Comparison of ENCODE assay signal across 1 cellular context in the genomic region with DNA sequence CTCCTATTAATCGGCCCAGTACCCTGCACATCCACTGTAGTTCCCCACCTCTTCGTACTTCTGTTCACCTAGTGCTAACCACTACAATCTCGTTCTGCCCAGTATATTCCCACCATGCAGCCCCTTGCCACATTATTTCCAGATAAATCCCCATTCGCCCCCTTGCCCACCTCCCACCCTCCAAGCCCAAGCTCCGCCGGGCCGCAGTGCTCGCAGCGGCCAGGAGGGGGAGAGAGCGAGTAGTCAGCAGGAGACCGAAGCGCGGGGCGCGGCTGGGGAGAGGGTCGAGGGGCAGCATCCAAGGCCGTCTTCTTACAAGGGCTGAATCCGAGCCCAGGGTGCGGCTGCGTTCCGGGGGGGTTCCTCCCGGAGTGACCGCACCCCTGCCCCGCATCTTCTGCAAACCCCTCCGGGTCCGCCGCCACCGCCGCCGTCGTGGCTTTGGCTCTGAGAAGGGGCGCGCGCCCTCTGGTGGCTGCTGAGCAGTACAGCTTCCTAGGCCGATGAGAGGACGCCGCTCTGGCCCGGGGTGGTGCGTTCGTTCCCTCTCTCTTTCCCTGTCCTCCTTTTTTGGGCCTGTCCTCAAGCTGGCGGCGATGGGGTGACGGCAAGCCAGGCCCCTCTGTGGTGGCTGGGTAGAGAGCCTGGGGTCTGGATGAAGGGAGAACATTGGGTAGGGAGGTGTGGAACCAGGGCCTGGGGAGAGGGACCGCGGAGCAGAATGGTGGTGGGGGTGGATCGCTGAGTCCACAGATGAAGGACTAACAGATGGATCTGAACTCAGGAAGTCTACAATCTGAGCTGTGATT.
TF ChIP-seq lines count a peak whose summit lies in the region.

No MANE protein-coding gene starts in this region.

TF ChIP-seq in K562, 482 proteins besides CTCF, POLR2A, EP300 and RAD21 (continued from another document):
- TF ChIP-seq, protein P1, sequence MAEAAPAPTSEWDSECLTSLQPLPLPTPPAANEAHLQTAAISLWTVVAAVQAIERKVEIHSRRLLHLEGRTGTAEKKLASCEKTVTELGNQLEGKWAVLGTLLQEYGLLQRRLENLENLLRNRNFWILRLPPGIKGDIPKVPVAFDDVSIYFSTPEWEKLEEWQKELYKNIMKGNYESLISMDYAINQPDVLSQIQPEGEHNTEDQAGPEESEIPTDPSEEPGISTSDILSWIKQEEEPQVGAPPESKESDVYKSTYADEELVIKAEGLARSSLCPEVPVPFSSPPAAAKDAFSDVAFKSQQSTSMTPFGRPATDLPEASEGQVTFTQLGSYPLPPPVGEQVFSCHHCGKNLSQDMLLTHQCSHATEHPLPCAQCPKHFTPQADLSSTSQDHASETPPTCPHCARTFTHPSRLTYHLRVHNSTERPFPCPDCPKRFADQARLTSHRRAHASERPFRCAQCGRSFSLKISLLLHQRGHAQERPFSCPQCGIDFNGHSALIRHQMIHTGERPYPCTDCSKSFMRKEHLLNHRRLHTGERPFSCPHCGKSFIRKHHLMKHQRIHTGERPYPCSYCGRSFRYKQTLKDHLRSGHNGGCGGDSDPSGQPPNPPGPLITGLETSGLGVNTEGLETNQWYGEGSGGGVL (CRISPR knock-in tag; IDR thresholded peaks at IDR 0.05): no peak
- no peak for TF ChIP-seq CHD2 (IDR thresholded peaks at IDR 0.05; ENCODE audit: low read depth, low read length)
- TF ChIP-seq, protein P2, sequence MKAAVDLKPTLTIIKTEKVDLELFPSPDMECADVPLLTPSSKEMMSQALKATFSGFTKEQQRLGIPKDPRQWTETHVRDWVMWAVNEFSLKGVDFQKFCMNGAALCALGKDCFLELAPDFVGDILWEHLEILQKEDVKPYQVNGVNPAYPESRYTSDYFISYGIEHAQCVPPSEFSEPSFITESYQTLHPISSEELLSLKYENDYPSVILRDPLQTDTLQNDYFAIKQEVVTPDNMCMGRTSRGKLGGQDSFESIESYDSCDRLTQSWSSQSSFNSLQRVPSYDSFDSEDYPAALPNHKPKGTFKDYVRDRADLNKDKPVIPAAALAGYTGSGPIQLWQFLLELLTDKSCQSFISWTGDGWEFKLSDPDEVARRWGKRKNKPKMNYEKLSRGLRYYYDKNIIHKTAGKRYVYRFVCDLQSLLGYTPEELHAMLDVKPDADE (conservative IDR thresholded peaks at IDR 0.05; ENCODE audit: control insufficient read depth, low read depth, low read length): no peak
- no peak for TF ChIP-seq KAT2B (IDR thresholded peaks at IDR 0.05; ENCODE audit: low read depth, low read length)
- TF ChIP-seq XRCC4 (IDR thresholded peaks at IDR 0.05; ENCODE audit: extremely low read depth, insufficient read depth, insufficient read length): no peak
- TF ChIP-seq, protein P3, sequence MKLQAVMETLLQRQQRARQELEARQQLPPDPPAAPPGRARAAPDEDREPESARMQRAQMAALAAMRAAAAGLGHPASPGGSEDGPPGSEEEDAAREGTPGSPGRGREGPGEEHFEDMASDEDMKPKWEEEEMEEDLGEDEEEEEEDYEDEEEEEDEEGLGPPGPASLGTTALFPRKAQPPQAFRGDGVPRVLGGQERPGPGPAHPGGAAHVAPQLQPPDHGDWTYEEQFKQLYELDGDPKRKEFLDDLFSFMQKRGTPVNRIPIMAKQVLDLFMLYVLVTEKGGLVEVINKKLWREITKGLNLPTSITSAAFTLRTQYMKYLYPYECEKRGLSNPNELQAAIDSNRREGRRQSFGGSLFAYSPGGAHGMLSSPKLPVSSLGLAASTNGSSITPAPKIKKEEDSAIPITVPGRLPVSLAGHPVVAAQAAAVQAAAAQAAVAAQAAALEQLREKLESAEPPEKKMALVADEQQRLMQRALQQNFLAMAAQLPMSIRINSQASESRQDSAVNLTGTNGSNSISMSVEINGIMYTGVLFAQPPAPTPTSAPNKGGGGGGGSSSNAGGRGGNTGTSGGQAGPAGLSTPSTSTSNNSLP (IDR thresholded peaks at IDR 0.05; ENCODE audit: borderline replicate concordance, low read depth, low read length): no peak
- TF ChIP-seq BHLHE40 (IDR thresholded peaks at IDR 0.05; ENCODE audit: low read length): peak; percentile 24; the same call in 1 of the 2 replicates
- no peak for TF ChIP-seq POLR2AphosphoS2 (IDR thresholded peaks at IDR 0.05; ENCODE audit: low read length)
- TF ChIP-seq TAF7 (tag; IDR thresholded peaks at IDR 0.05): no peak
- TF ChIP-seq, protein P4, sequence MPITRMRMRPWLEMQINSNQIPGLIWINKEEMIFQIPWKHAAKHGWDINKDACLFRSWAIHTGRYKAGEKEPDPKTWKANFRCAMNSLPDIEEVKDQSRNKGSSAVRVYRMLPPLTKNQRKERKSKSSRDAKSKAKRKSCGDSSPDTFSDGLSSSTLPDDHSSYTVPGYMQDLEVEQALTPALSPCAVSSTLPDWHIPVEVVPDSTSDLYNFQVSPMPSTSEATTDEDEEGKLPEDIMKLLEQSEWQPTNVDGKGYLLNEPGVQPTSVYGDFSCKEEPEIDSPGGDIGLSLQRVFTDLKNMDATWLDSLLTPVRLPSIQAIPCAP (CRISPR knock-in tag; IDR thresholded peaks at IDR 0.05; ENCODE audit: borderline replicate concordance): no peak
- TF ChIP-seq CBX5 (IDR thresholded peaks at IDR 0.05; ENCODE audit: borderline replicate concordance, low read depth): no peak
- TF ChIP-seq STAT5A (IDR thresholded peaks at IDR 0.05; ENCODE audit: borderline replicate concordance, low read length): no peak
- TF ChIP-seq ZNF174 (CRISPR knock-in tag; IDR thresholded peaks at IDR 0.05): no peak
- TF ChIP-seq, protein P5, sequence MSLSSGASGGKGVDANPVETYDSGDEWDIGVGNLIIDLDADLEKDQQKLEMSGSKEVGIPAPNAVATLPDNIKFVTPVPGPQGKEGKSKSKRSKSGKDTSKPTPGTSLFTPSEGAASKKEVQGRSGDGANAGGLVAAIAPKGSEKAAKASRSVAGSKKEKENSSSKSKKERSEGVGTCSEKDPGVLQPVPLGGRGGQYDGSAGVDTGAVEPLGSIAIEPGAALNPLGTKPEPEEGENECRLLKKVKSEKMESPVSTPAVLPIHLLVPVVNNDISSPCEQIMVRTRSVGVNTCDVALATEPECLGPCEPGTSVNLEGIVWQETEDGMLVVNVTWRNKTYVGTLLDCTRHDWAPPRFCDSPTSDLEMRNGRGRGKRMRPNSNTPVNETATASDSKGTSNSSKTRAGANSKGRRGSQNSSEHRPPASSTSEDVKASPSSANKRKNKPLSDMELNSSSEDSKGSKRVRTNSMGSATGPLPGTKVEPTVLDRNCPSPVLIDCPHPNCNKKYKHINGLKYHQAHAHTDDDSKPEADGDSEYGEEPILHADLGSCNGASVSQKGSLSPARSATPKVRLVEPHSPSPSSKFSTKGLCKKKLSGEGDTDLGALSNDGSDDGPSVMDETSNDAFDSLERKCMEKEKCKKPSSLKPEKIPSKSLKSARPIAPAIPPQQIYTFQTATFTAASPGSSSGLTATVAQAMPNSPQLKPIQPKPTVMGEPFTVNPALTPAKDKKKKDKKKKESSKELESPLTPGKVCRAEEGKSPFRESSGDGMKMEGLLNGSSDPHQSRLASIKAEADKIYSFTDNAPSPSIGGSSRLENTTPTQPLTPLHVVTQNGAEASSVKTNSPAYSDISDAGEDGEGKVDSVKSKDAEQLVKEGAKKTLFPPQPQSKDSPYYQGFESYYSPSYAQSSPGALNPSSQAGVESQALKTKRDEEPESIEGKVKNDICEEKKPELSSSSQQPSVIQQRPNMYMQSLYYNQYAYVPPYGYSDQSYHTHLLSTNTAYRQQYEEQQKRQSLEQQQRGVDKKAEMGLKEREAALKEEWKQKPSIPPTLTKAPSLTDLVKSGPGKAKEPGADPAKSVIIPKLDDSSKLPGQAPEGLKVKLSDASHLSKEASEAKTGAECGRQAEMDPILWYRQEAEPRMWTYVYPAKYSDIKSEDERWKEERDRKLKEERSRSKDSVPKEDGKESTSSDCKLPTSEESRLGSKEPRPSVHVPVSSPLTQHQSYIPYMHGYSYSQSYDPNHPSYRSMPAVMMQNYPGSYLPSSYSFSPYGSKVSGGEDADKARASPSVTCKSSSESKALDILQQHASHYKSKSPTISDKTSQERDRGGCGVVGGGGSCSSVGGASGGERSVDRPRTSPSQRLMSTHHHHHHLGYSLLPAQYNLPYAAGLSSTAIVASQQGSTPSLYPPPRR (CRISPR knock-in tag; IDR thresholded peaks at IDR 0.05; ENCODE audit: borderline replicate concordance): no peak
